12 cellular contexts compared by ENCODE assay signal in the genomic region with DNA sequence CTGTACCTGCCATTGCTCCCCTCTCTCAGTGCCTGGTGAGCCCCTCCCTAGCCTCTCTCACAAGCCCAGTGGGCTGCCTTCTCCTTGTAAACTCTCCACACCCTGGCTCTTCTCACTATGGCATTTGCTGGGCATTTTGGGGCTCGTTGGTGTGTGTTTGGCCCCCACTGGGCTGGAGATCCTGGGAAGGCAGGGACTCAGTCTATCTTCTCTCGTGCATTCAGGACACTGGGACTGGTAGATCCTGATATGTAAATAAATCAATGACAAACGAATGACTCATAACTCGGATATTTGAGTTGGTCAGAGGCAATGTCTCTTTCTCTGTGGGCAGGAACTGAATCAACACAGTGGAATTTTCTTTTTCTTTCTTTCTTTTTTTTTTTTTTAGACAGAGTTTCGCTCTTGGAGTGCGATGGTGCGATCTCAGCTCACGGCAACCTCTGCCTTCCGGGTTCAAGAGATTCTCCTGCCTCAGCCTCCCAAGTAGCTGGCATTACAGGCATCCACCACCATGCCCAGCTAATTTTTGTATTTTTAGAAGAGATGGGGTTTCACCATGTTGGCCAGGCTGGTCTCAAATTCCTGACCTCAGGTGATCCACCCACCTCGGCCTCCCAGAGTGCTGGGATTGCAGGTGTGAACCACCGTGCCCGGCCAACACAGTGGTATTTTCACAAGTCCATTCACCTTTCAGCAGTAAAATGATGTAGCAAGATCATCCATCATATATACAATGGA.
A peak's percentile ranks its signal among the peaks of the same experiment; 100 is the strongest.
DNase-seq lines count a peak whose midpoint lies in the region; ATAC-seq, FAIRE-seq and TF ChIP-seq lines count a peak whose summit lies in the region.
"Had no signal": no experiment of that assay in that cellular context is flagged by ENCODE, and none has a peak within 500 bp of the region (broad histone marks: within the 10 kb centered on the region; RNA-seq: fewer than 3 reads in every experiment).

No MANE protein-coding gene starts in this region.

- TF ChIP-seq CTCF in Caco-2 (IDR thresholded peaks at IDR 0.05; ENCODE audit: insufficient read depth in 1 of 2, low read depth in 1 of 2, low read length in 1 of 2, severe bottlenecking in 1 of 2, unreplicated experiment in 1 of 2): no peak
- TF ChIP-seq CTCF in endothelial cell of umbilical vein (IDR thresholded peaks at IDR 0.05; ENCODE audit: extremely low read depth in 1 of 2, insufficient read depth in 1 of 2, low read depth in 1 of 2, low read length in 2 of 2): no peak
- TF ChIP-seq CTCF in neural progenitor cell (IDR thresholded peaks at IDR 0.05): no peak
- no peak for TF ChIP-seq CTCF in spleen (IDR thresholded peaks at IDR 0.05 in 8 of 11, conservative IDR thresholded peaks at IDR 0.05 in 3 of 11)

- peak overlapping the region; percentile 35 for H2AFZ ChIP-seq in endothelial cell of umbilical vein (ENCODE audit: low read depth, low read length)
- no peak overlapping the region for H2AFZ ChIP-seq in neural progenitor cell (replicated peaks)

- H3K9me1 ChIP-seq in endothelial cell of umbilical vein (replicated peaks; ENCODE audit: control insufficient read depth, extremely low read depth, insufficient read depth, low read length): no peaks in the 10 kb centered on the region

- peak overlapping the region; percentile 15 for H3K4me3 Mint-ChIP-seq in Caco-2 (ENCODE audit: unreplicated experiment)
- H3K4me3 Mint-ChIP-seq in neural progenitor cell: no peak overlapping the region
- H3K4me3 Mint-ChIP-seq in activated T-cell treated with anti-CD3 and anti-CD28 coated beads, Interleukin-2, amount 50 U/mL, for 4 hours: no peak overlapping the region
- H3K4me3 Mint-ChIP-seq: natural killer cell had no signal

- intact Hi-C loops in Caco-2 (cut with micrococcal nuclease; ENCODE audit: unreplicated experiment): no loop called here
- intact Hi-C loops in endothelial cell of umbilical vein (cut with micrococcal nuclease): loop anchor here (1.0 to 5.0 kb wide), 3 partner anchors 447 to 998 kb away; partner anchors contain the start of genes RAB1A and SLC1A4
- intact Hi-C loops in spleen (cut with DNase I; ENCODE audit: low total_unique reads): no loop called here

- no peaks in the 10 kb centered on the region for H3K36me3 ChIP-seq in Caco-2 (ENCODE audit: control insufficient read depth, insufficient read depth, low read length)
- H3K36me3 ChIP-seq in endothelial cell of umbilical vein (ENCODE audit: control insufficient read depth in 2 of 2, extremely low read depth in 1 of 2, insufficient read depth in 2 of 2, low read length in 2 of 2): no peaks in the 10 kb centered on the region
- no peaks in the 10 kb centered on the region for H3K36me3 ChIP-seq in neural progenitor cell
- no peaks in the 10 kb centered on the region for H3K36me3 ChIP-seq in spleen

- H3K27me3 Mint-ChIP-seq in Caco-2 (ENCODE audit: insufficient read depth, unreplicated experiment) (no peaks in the 10 kb centered on the region), neural progenitor cell (ENCODE audit: insufficient read depth, low read depth) (peaks cover 7% of the 10 kb centered on the region)
- H3K27me3 Mint-ChIP-seq in activated T-cell treated with anti-CD3 and anti-CD28 coated beads, Interleukin-2, amount 50 U/mL, for 4 hours (ENCODE audit: low read depth): peaks cover 17% of the 10 kb centered on the region

- H3K27me3 ChIP-seq in Caco-2 (replicated peaks; ENCODE audit: control insufficient read depth, insufficient read depth, low read length) (no peaks in the 10 kb centered on the region), endothelial cell of umbilical vein (ENCODE audit: control insufficient read depth in 2 of 2, insufficient read depth in 2 of 2, low read length in 2 of 2) (no peaks in the 10 kb centered on the region), neural progenitor cell (no peaks in the 10 kb centered on the region), spleen (replicated peaks in 1 of 7) (no peaks in the 10 kb centered on the region)

- POLR2A ChIA-PET in Caco-2 (lab: Charles Lee): interaction anchor here (0.6 kb wide), 1 partner anchor 49 kb away, joined by 3 read pairs; no protein-coding TSS in a partner anchor
- POLR2A ChIA-PET in endothelial cell of umbilical vein (lab: Charles Lee): interaction anchor here (0.7 kb wide), 1 partner anchor 785 kb away, joined by 3 read pairs; no protein-coding TSS in a partner anchor

- H4K20me1 ChIP-seq in endothelial cell of umbilical vein (replicated peaks; ENCODE audit: control insufficient read depth, extremely low read depth, insufficient read depth, low read length) (no peaks in the 10 kb centered on the region), neural progenitor cell (ENCODE audit: low read depth) (no peaks in the 10 kb centered on the region)

- peak in 1 of 2 experiments; percentile 57 for DNase-seq in Caco-2
- peak; percentile 85 for DNase-seq in NCI-H460 (ENCODE audit: extremely low read depth, low read depth)
- DNase-seq in endothelial cell of umbilical vein (ENCODE audit: low read depth, low spot score): peak; percentile 87
- no peak for DNase-seq in neural progenitor cell (ENCODE audit: low spot score)
- DNase-seq in activated T-cell treated with anti-CD3 and anti-CD28 coated beads, Interleukin-2, amount 50 U/mL, for 4 hours: no peak
- DNase-seq in stimulated activated CD4-positive, alpha-beta T cell treated with anti-CD3 and anti-CD28 coated beads, Interleukin-4, amount 100 ng/mL, for 24 hours: no peak
- no peak for DNase-seq in spleen
- DNase-seq: DND-41; natural killer cell; stimulated activated CD8-positive, alpha-beta memory T cell treated with anti-CD3 and anti-CD28 coated beads, Interleukin-4, amount 100 ng/mL, for 48 hours had no signal

- H3K4me1 Mint-ChIP-seq in Caco-2 (ENCODE audit: low read depth, unreplicated experiment) (peaks cover 7% of the 10 kb centered on the region), neural progenitor cell (peaks cover 24% of the 10 kb centered on the region)
- H3K4me1 Mint-ChIP-seq in activated T-cell treated with anti-CD3 and anti-CD28 coated beads, Interleukin-2, amount 50 U/mL, for 4 hours (ENCODE audit: low read depth): peaks cover 2% of the 10 kb centered on the region

- 68 to 84% (median 81%) methylated on average over 12 of the region's 12 CpGs for WGBS in spleen, 5 donors

- H3K27ac Mint-ChIP-seq in Caco-2 (ENCODE audit: unreplicated experiment): peak overlapping the region; percentile 87
- H3K27ac Mint-ChIP-seq in neural progenitor cell: peak overlapping the region; percentile 59
- H3K27ac Mint-ChIP-seq: natural killer cell had no signal

- H3K27ac ChIP-seq in endothelial cell of umbilical vein (ENCODE audit: insufficient read depth, low read depth, low read length) (peak overlapping the region; percentile 88), neural progenitor cell (no peak overlapping the region), spleen (no peak overlapping the region)

- H3K79me2 ChIP-seq in endothelial cell of umbilical vein (ENCODE audit: control insufficient read depth, insufficient read depth, low read length) (no peaks in the 10 kb centered on the region), neural progenitor cell (ENCODE audit: low read depth) (no peaks in the 10 kb centered on the region)

- H3K9ac ChIP-seq in endothelial cell of umbilical vein (replicated peaks; ENCODE audit: extremely low read depth, insufficient read depth, low read length): peak overlapping the region; percentile 31
- no peak overlapping the region for H3K9ac ChIP-seq in neural progenitor cell

- no peak overlapping the region for H3K4me3 ChIP-seq in Caco-2 (ENCODE audit: low read depth, low read length)
- no peak overlapping the region for H3K4me3 ChIP-seq in endothelial cell of umbilical vein (replicated peaks in 1 of 3; ENCODE audit: insufficient read depth in 1 of 3, low read depth in 1 of 3, low read length in 3 of 3)
- no peak overlapping the region for H3K4me3 ChIP-seq in neural progenitor cell
- H3K4me3 ChIP-seq in spleen: no peak overlapping the region

- peak; percentile 83 for FAIRE-seq in endothelial cell of umbilical vein (lab: Jason Lieb, UNC)
- FAIRE-seq: TTC549 had no signal

- H3K4me2 ChIP-seq in endothelial cell of umbilical vein (ENCODE audit: insufficient read depth, low read length) (peak overlapping the region; percentile 62), neural progenitor cell (no peak overlapping the region)

- no peak for TF ChIP-seq POLR2A in endothelial cell of umbilical vein (IDR thresholded peaks at IDR 0.05; ENCODE audit: low read depth, low read length)
- no peak for TF ChIP-seq POLR2A in spleen (IDR thresholded peaks at IDR 0.05)

- dilution Hi-C loops in endothelial cell of umbilical vein (cut with MboI; ENCODE audit: extremely low pct_ligation_motif_present, low sequenced_read_pairs): no loop called here

- BruUV-seq in Caco-2 (replicated peaks; lab: Mats Ljungman, UMichigan) (no TSS peak), endothelial cell of umbilical vein (replicated peaks; lab: Mats Ljungman, UMichigan) (TSS peak; percentile 85)

- peaks cover 6% of the 10 kb centered on the region for H3K36me3 Mint-ChIP-seq in Caco-2 (ENCODE audit: insufficient read depth, unreplicated experiment)
- H3K36me3 Mint-ChIP-seq in neural progenitor cell: no peaks in the 10 kb centered on the region
- H3K36me3 Mint-ChIP-seq in activated T-cell treated with anti-CD3 and anti-CD28 coated beads, Interleukin-2, amount 50 U/mL, for 4 hours (ENCODE audit: insufficient read depth): no peaks in the 10 kb centered on the region
- H3K36me3 Mint-ChIP-seq: natural killer cell had no signal

- H3K9me3 ChIP-seq in Caco-2 (peaks cover 4% of the 10 kb centered on the region; the same call in 1 of the 2 replicates), endothelial cell of umbilical vein (replicated peaks; ENCODE audit: control insufficient read depth, insufficient read depth, low read length) (no peaks in the 10 kb centered on the region), neural progenitor cell (ENCODE audit: low read depth) (no peaks in the 10 kb centered on the region), spleen (no peaks in the 10 kb centered on the region)

- CTCF ChIA-PET in Caco-2 (lab: Charles Lee): no interaction called here
- CTCF ChIA-PET in endothelial cell of umbilical vein (lab: Charles Lee): interaction anchor here (1.0 kb wide), 1 partner anchor 63 kb away, joined by 3 read pairs; no protein-coding TSS in a partner anchor

- no peak for ATAC-seq in activated T-cell treated with anti-CD3 and anti-CD28 coated beads, Interleukin-2, amount 50 U/mL, for 4 hours
- ATAC-seq in HG03159 (IDR thresholded peaks at IDR 0.05; ENCODE audit: unreplicated experiment): no peak
- ATAC-seq: natural killer cell had no signal

- H3F3A ChIP-seq in neural progenitor cell (ENCODE audit: low read depth): peaks cover 9% of the 10 kb centered on the region

- H3K9me3 Mint-ChIP-seq in Caco-2 (ENCODE audit: unreplicated experiment) (no peaks in the 10 kb centered on the region), neural progenitor cell (peaks cover 2% of the 10 kb centered on the region)
- H3K9me3 Mint-ChIP-seq in activated T-cell treated with anti-CD3 and anti-CD28 coated beads, Interleukin-2, amount 50 U/mL, for 4 hours: no peaks in the 10 kb centered on the region
- H3K9me3 Mint-ChIP-seq: natural killer cell had no signal

- H3K4me1 ChIP-seq in Caco-2 (peaks cover 12% of the 10 kb centered on the region), endothelial cell of umbilical vein (ENCODE audit: control insufficient read depth, extremely low read depth, insufficient read depth, low read length) (peaks cover 19% of the 10 kb centered on the region), neural progenitor cell (peaks cover 11% of the 10 kb centered on the region), spleen (peaks cover 0 to 11% (median 1%) of the 10 kb centered on the region in 6 donors)

Comparison
In these comparisons a context has a peak if more than half of its experiments do, and no peak if none do; other contexts are left out.
1. DNase-seq: peak in NCI-H460 (single experiment) and endothelial cell of umbilical vein (single experiment); none in neural progenitor cell (single experiment), activated T-cell treated with anti-CD3 and anti-CD28 coated beads, Interleukin-2, amount 50 U/mL, for 4 hours (single experiment), stimulated activated CD4-positive, alpha-beta T cell treated with anti-CD3 and anti-CD28 coated beads, Interleukin-4, amount 100 ng/mL, for 24 hours (single experiment) and spleen (single experiment).